ENCODE assay signal across 15 cellular contexts in the genomic region with DNA sequence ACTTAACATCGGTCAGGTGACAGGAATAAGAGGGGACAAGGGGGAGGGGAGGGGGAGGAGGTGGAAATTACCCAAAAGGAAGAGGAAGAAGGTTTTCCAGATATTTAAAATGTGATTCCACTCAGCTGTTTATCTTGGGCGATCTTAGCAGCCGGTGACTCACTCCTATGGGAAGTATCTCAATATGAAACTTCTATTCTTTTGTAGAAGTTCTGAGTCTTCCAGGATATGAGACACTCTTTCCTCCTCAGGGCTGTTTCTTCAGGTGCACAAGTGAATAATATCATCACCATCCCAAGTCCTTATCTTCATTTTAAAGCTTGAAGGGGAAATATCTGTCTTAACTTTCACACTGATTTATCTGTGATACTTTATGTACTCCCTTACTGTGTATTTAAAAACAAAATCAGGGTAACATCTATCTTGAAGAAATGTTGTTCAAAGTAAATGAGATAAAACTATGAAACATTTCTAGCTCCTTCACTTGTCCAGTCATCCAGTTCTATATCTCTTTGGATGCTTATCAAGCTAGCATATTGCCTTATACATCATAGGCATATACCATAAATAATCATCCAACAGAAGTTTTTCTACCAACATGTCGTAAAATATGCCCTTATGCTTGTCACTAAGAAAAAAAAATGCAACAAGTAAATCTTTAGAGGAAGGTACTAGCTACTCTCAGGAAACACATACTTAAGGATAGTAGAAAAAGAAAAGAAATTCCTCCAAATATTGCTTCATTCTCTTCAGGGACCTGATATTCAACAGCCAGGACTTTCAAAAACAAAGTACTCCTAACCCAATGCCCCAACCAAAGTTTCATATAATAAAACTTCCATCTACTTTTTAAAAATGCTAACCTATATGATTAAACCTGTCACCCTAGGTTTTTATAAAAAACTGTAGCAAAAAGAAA. TPM values are rescaled to one million over a fixed set of nuclear protein-coding genes. Genes with fewer than 3 reads are reported as not detected.
A peak's percentile ranks its signal among the peaks of the same experiment; 100 is the strongest.
DNase-seq lines count a peak whose midpoint lies in the region; ATAC-seq and TF ChIP-seq lines count a peak whose summit lies in the region.
"Had no signal": no experiment of that assay in that cellular context is flagged by ENCODE, and none has a peak within 500 bp of the region (broad histone marks: within the 10 kb centered on the region; RNA-seq: fewer than 3 reads in every experiment).

No MANE protein-coding gene starts in this region.

- peaks cover 34% of the 10 kb centered on the region for H3K4me1 ChIP-seq in PC-3 (ENCODE audit: insufficient read depth, low read length)
- peaks cover 10% of the 10 kb centered on the region for H3K4me1 ChIP-seq in mesenchymal stem cell (ENCODE audit: control insufficient read depth, insufficient read depth, low read depth, low read length)
- no peaks in the 10 kb centered on the region for H3K4me1 ChIP-seq in thyroid gland
- no peaks in the 10 kb centered on the region for H3K4me1 ChIP-seq in suprapubic skin
- H3K4me1 ChIP-seq: transverse colon had no signal

- no peaks in the 10 kb centered on the region for H3K9me2 ChIP-seq in PC-3 (replicated peaks; ENCODE audit: low read length)

- H3K4me1 Mint-ChIP-seq in T-cell, result no peaks in the 10 kb centered on the region

- H2AFZ ChIP-seq in PC-3 (ENCODE audit: low read length) (no peak overlapping the region), mesenchymal stem cell (ENCODE audit: low read depth, low read length) (no peak overlapping the region)

- 29% methylated on average over 1 of the region's 4 CpGs for WGBS in mesenchymal stem cell
- WGBS in thyroid gland, 2 donors, result 66 to 69% methylated on average over 4 of the region's 4 CpGs
- WGBS in suprapubic skin, result 51% methylated on average over 4 of the region's 4 CpGs

- ATAC-seq in PC-3, result peak; percentile 97
- no peak for ATAC-seq in T-cell (replicated peaks in 1 of 4)

- H2BK5ac ChIP-seq in mesenchymal stem cell (ENCODE audit: low read depth, low read length, poor library complexity, severe bottlenecking), result no peak overlapping the region

- no peak for TF ChIP-seq POLR2A in thyroid gland (IDR thresholded peaks at IDR 0.05)
- TF ChIP-seq POLR2A in suprapubic skin (IDR thresholded peaks at IDR 0.05), result no peak

- H3K27me3 ChIP-seq in PC-3 (ENCODE audit: low read length) (no peaks in the 10 kb centered on the region), mesenchymal stem cell (ENCODE audit: control insufficient read depth in 1 of 2, insufficient read depth in 1 of 2, low read length in 2 of 2) (no peaks in the 10 kb centered on the region), thyroid gland (no peaks in the 10 kb centered on the region), suprapubic skin (no peaks in the 10 kb centered on the region)
- H3K27me3 ChIP-seq: transverse colon had no signal

- no peak overlapping the region for H3K23ac ChIP-seq in mesenchymal stem cell (ENCODE audit: low read length in 2 of 2)

- DNase-seq in COLO829 (ENCODE audit: low spot score), result peak; percentile 64
- DNase-seq in PC-3, result peak; percentile 90
- DNase-seq in epithelial cell of esophagus (ENCODE audit: low read depth), result peak; percentile 90
- DNase-seq in mesenchymal stem cell, result peak; percentile 71
- DNase-seq in T-cell, result no peak
- DNase-seq in NOMO-1 treated with DMSO at 0.1 percent for 48 hours (lab: John Stamatoyannopoulos, UW; ENCODE audit: unreplicated experiment), result no peak
- DNase-seq in thyroid gland, result no peak
- DNase-seq in suprapubic skin (ENCODE audit: low spot score in 2 of 2), result no peak
- DNase-seq: activated CD8-positive, alpha-beta memory T cell treated with anti-CD3 and anti-CD28 coated beads, Interleukin-2, amount 50 U/mL, for 4 hours; cerebellar nuclear complex; Kasumi-1; NCI-H69; nephron progenitor cell; stimulated activated CD4-positive, alpha-beta T cell treated with anti-CD3 and anti-CD28 coated beads, Interleukin-4, amount 100 ng/mL, for 24 hours; transverse colon had no signal

- peaks cover 8% of the 10 kb centered on the region for H3K79me1 ChIP-seq in mesenchymal stem cell (replicated peaks; ENCODE audit: low read length, poor library complexity, severe bottlenecking)

- peaks cover 0 to 4% (median 0%) of the 10 kb centered on the region in 3 donors for H3K9me3 Mint-ChIP-seq in T-cell

- H3K27ac ChIP-seq in PC-3 (ENCODE audit: low read length), result peak overlapping the region; percentile 85
- H3K27ac ChIP-seq in mesenchymal stem cell (ENCODE audit: low read length, poor library complexity, severe bottlenecking), result peak overlapping the region; percentile 23
- no peak overlapping the region for H3K27ac ChIP-seq in thyroid gland
- H3K27ac ChIP-seq in suprapubic skin, result no peak overlapping the region
- H3K27ac ChIP-seq: transverse colon had no signal

- H2BK120ac ChIP-seq in mesenchymal stem cell (ENCODE audit: low read depth, low read length), result no peak overlapping the region

- H3K27ac Mint-ChIP-seq in T-cell, result no peak overlapping the region
- H3K27ac Mint-ChIP-seq: nephron progenitor cell had no signal

- intact Hi-C loops in PC-3 (cut with micrococcal nuclease) (no loop called here), thyroid gland (cut with DNase I) (no loop called here)

- peaks cover 89% of the 10 kb centered on the region for H3K79me2 ChIP-seq in PC-3 (ENCODE audit: low read length)

- POLR2A ChIA-PET in PC-3 (lab: Charles Lee; ENCODE audit: unreplicated experiment) (interaction anchor here (0.5 to 0.7 kb wide), 3 partner anchors 11 to 261 kb away, joined by 3 to 5 read pairs (median 3); no protein-coding TSS in a partner anchor), T-cell (lab: Charles Lee) (interaction anchor here in 1 of 2 donors (0.5 kb wide), 1 partner anchor 8 kb away, joined by 3 read pairs; no protein-coding TSS in a partner anchor)

- H3K4me3 ChIP-seq in PC-3 (ENCODE audit: low read length) (0 out of 2 replicates have a peak overlapping the region, but pooled peaks have one; percentile 5), epithelial cell of esophagus (ENCODE audit: low read length) (no peak overlapping the region), mesenchymal stem cell (ENCODE audit: insufficient read depth in 1 of 2, low read depth in 1 of 2, low read length in 2 of 2) (no peak overlapping the region), thyroid gland (replicated peaks in 1 of 3) (no peak overlapping the region), suprapubic skin (no peak overlapping the region)
- H3K4me3 ChIP-seq: transverse colon had no signal

- no peaks in the 10 kb centered on the region for H3K36me3 ChIP-seq in PC-3 (ENCODE audit: low read depth, low read length)
- no peaks in the 10 kb centered on the region for H3K36me3 ChIP-seq in mesenchymal stem cell (ENCODE audit: control insufficient read depth in 1 of 2, insufficient read depth in 2 of 2, low read depth in 1 of 2, low read length in 2 of 2)
- H3K36me3 ChIP-seq in thyroid gland, result no peaks in the 10 kb centered on the region
- H3K36me3 ChIP-seq in suprapubic skin, result no peaks in the 10 kb centered on the region
- H3K36me3 ChIP-seq: transverse colon had no signal

- no peak overlapping the region for H2BK12ac ChIP-seq in mesenchymal stem cell (ENCODE audit: low read length in 2 of 2)

- H3K9me3 ChIP-seq in PC-3 (ENCODE audit: low read length), result no peaks in the 10 kb centered on the region
- H3K9me3 ChIP-seq in mesenchymal stem cell (ENCODE audit: control insufficient read depth, low read length), result no peaks in the 10 kb centered on the region
- no peaks in the 10 kb centered on the region for H3K9me3 ChIP-seq in thyroid gland
- no peaks in the 10 kb centered on the region for H3K9me3 ChIP-seq in suprapubic skin
- H3K9me3 ChIP-seq: transverse colon had no signal

- H3K14ac ChIP-seq in mesenchymal stem cell (ENCODE audit: low read length in 2 of 2), result no peak overlapping the region

- no peak overlapping the region for H4K8ac ChIP-seq in mesenchymal stem cell (ENCODE audit: low read length)

- H2AK5ac ChIP-seq in mesenchymal stem cell (ENCODE audit: low read length, severe bottlenecking), result no peak overlapping the region

- peak overlapping the region; percentile 56 for H3K4me2 ChIP-seq in PC-3 (ENCODE audit: low read length)
- H3K4me2 ChIP-seq in mesenchymal stem cell (ENCODE audit: low read length, poor library complexity, severe bottlenecking), result no peak overlapping the region

- BruUV-seq in PC-3 (replicated peaks; lab: Mats Ljungman, UMichigan), result no TSS peak

- H3K27me3 Mint-ChIP-seq in T-cell, result peaks cover 30 to 31% of the 10 kb centered on the region in 2 donors

- H4K20me1 ChIP-seq in PC-3 (ENCODE audit: low read length), result no peaks in the 10 kb centered on the region

- no peak overlapping the region for H4K91ac ChIP-seq in mesenchymal stem cell (ENCODE audit: low read length)

- no peak overlapping the region for H3K4ac ChIP-seq in mesenchymal stem cell (ENCODE audit: low read depth in 1 of 2, low read length in 2 of 2)

- H3K9ac ChIP-seq in PC-3 (ENCODE audit: low read length) (peak overlapping the region; percentile 34), mesenchymal stem cell (ENCODE audit: low read length) (no peak overlapping the region)

- peaks cover 2% of the 10 kb centered on the region for H3K36me3 Mint-ChIP-seq in T-cell

- CTCF ChIA-PET in PC-3 (lab: Charles Lee), result interaction anchor here (0.6 kb wide), 1 partner anchor 257 kb away, joined by 3 read pairs; no protein-coding TSS in a partner anchor
- CTCF ChIA-PET in T-cell (lab: Charles Lee), result no interaction called here

- H2BK15ac ChIP-seq in mesenchymal stem cell (ENCODE audit: low read depth, poor library complexity, severe bottlenecking), result no peak overlapping the region

- H3F3A ChIP-seq in PC-3 (ENCODE audit: low read length, unreplicated experiment), result peaks cover 7% of the 10 kb centered on the region

- no peak overlapping the region for H3K4me3 Mint-ChIP-seq in T-cell
- H3K4me3 Mint-ChIP-seq: nephron progenitor cell had no signal

- no peak for TF ChIP-seq EP300 in suprapubic skin (IDR thresholded peaks at IDR 0.05)

- no peak for TF ChIP-seq CTCF in PC-3 (conservative IDR thresholded peaks at IDR 0.05; ENCODE audit: low read depth, low read length)
- no peak for TF ChIP-seq CTCF in epithelial cell of esophagus (IDR thresholded peaks at IDR 0.05; ENCODE audit: insufficient read depth, low read depth, low read length, missing control alignments)
- TF ChIP-seq CTCF in thyroid gland (IDR thresholded peaks at IDR 0.05), result no peak
- no peak for TF ChIP-seq CTCF in suprapubic skin (IDR thresholded peaks at IDR 0.05)

- H3K18ac ChIP-seq in mesenchymal stem cell (ENCODE audit: low read depth in 1 of 2, low read length in 2 of 2), result no peak overlapping the region

RNA-seq across cellular contexts. Expression of gene DOCK4, which starts 13.7 kb away (rescaled TPM):
- total RNA-seq in PC-3 (2014; rRNA removed), result 21.8 and 25.4 TPM in 2 replicates
- 7.2 TPM for polyA plus RNA-seq in mesenchymal stem cell (2013, experiment 1 of 2)
- polyA plus RNA-seq in mesenchymal stem cell (2013, experiment 2 of 2), result 5.7 TPM
- 1 to 10 TPM in 2 of 5 donors, under 1 TPM in 3; 0.35 to 1.4 (median 0.85) TPM for total RNA-seq in T-cell
- total RNA-seq in thyroid gland, result 10 to 100 TPM; 14.0 to 48.1 (median 30.9) TPM
- total RNA-seq in suprapubic skin, result 10 to 100 TPM in 2 of 4 donors, 1 to 10 TPM in 2; 6.4 to 20.5 (median 9.7) TPM

RNA-seq across cellular contexts. Expression of gene ZNF277, which starts 14.0 kb away (rescaled TPM):
- total RNA-seq in PC-3 (2014; rRNA removed) (8.7 and 14.0 TPM in 2 replicates), T-cell (10 to 100 TPM; 26.6 to 31.4 (median 30.2) TPM), thyroid gland (10 to 100 TPM; 28.4 to 45.4 (median 36.5) TPM), suprapubic skin (10 to 100 TPM; 16.5 to 31.9 (median 25.5) TPM)
- polyA plus RNA-seq in mesenchymal stem cell (2013, experiment 1 of 2), result 26.1 TPM
- 27.1 TPM for polyA plus RNA-seq in mesenchymal stem cell (2013, experiment 2 of 2)

Comparison
In these comparisons a context has a peak if more than half of its experiments do, and no peak if none do; other contexts are left out.
1. DNase-seq: peak in COLO829 (single experiment), PC-3 (single experiment), epithelial cell of esophagus (single experiment) and mesenchymal stem cell (single experiment); none in T-cell (0 of 34), NOMO-1 treated with DMSO at 0.1 percent for 48 hours (single experiment), thyroid gland (0 of 2) and suprapubic skin (0 of 2).
2. H3K27ac ChIP-seq: peak in PC-3 (single experiment) and mesenchymal stem cell (single experiment); none in thyroid gland (0 of 3) and suprapubic skin (single experiment).